Comparison of ENCODE assay signal across 1 cellular context in genomic region chrX:136450050-136450830, GRCh38.
TF ChIP-seq lines count a peak whose summit lies in the region.

No MANE protein-coding gene starts in this region.

TF ChIP-seq in K562, 482 proteins besides CTCF, POLR2A, EP300 and RAD21 (continued from another document):
- TF ChIP-seq CREB5 (CRISPR knock-in tag; IDR thresholded peaks at IDR 0.05) (no peak), ASH1L (IDR thresholded peaks at IDR 0.05; ENCODE audit: borderline replicate concordance, low read depth, partially characterized antibody) (no peak), KDM2B (CRISPR knock-in tag; IDR thresholded peaks at IDR 0.05) (no peak), GTF2B (IDR thresholded peaks at IDR 0.05; ENCODE audit: extremely low read depth, insufficient read length) (no peak), NFE2L1 (tag; IDR thresholded peaks at IDR 0.05; ENCODE audit: borderline replicate concordance, low read depth) (peak; percentile 44; the same call in 1 of the 2 replicates), USF1 (CRISPR knock-in tag; IDR thresholded peaks at IDR 0.05) (no peak), NFE2 (IDR thresholded peaks at IDR 0.05; ENCODE audit: low read depth) (0 out of 2 replicates have a peak, but pooled peaks have one; percentile 22), RBM34 (IDR thresholded peaks at IDR 0.05; ENCODE audit: borderline replicate concordance, insufficient read depth, low read length) (no peak), NFYB (IDR thresholded peaks at IDR 0.05; ENCODE audit: extremely low read depth, insufficient read length) (no peak), ZNF583 (CRISPR knock-in tag; IDR thresholded peaks at IDR 0.05) (no peak), RNF219 (CRISPR knock-in tag; IDR thresholded peaks at IDR 0.05) (no peak), C11orf30 (IDR thresholded peaks at IDR 0.05; ENCODE audit: low read depth) (peak; percentile 41; the same call in 1 of the 2 replicates)
TF ChIP-seq in K562: peak in this region for 6.
